In the genomic region with DNA sequence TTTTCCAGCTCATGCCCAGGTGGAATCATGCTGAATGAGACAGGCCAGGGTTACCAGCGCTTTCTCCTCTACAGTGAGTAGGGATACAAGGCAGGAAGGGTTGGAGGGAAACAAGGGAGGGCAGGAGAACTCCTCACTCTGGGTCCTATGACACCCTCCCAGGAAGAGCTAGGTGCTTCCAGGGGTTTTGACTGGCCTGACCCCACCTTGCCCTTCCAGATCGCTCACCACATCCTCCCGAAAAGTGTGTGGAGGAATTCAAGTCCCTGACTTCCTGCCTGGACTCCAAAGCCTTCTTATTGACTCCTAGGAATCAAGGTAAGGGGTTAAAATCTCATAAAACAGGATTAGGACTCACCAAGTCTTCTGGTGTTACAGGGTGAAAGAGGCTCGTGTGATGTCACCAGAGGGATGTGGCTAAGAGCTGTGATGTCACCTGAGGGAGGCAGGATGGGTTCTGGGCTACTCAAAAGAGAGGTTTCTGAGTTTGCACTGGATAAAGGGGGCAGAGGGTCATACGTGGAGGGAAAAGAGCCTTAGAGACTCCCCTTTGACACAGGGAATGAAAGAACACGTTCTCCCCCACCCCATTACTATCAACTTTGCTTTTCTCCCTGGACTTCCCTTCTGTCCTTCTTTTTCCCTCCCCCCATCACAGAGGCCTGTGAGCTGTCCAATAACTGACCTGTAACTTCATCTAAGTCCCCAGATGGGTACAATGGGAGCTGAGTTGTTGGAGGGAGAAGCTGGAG, we compare ENCODE assay signal across 1 cellular context.
A peak's percentile ranks its signal among the peaks of the same experiment; 100 is the strongest.
TF ChIP-seq lines count a peak whose summit lies in the region.

No MANE protein-coding gene starts in this region.

TF ChIP-seq in K562, 482 proteins besides CTCF, POLR2A, EP300 and RAD21 (continues in another document):
- TF ChIP-seq VEZF1 (CRISPR knock-in tag; IDR thresholded peaks at IDR 0.05) = no peak
- TF ChIP-seq, protein P1, sequence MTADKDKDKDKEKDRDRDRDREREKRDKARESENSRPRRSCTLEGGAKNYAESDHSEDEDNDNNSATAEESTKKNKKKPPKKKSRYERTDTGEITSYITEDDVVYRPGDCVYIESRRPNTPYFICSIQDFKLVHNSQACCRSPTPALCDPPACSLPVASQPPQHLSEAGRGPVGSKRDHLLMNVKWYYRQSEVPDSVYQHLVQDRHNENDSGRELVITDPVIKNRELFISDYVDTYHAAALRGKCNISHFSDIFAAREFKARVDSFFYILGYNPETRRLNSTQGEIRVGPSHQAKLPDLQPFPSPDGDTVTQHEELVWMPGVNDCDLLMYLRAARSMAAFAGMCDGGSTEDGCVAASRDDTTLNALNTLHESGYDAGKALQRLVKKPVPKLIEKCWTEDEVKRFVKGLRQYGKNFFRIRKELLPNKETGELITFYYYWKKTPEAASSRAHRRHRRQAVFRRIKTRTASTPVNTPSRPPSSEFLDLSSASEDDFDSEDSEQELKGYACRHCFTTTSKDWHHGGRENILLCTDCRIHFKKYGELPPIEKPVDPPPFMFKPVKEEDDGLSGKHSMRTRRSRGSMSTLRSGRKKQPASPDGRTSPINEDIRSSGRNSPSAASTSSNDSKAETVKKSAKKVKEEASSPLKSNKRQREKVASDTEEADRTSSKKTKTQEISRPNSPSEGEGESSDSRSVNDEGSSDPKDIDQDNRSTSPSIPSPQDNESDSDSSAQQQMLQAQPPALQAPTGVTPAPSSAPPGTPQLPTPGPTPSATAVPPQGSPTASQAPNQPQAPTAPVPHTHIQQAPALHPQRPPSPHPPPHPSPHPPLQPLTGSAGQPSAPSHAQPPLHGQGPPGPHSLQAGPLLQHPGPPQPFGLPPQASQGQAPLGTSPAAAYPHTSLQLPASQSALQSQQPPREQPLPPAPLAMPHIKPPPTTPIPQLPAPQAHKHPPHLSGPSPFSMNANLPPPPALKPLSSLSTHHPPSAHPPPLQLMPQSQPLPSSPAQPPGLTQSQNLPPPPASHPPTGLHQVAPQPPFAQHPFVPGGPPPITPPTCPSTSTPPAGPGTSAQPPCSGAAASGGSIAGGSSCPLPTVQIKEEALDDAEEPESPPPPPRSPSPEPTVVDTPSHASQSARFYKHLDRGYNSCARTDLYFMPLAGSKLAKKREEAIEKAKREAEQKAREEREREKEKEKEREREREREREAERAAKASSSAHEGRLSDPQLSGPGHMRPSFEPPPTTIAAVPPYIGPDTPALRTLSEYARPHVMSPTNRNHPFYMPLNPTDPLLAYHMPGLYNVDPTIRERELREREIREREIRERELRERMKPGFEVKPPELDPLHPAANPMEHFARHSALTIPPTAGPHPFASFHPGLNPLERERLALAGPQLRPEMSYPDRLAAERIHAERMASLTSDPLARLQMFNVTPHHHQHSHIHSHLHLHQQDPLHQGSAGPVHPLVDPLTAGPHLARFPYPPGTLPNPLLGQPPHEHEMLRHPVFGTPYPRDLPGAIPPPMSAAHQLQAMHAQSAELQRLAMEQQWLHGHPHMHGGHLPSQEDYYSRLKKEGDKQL (CRISPR knock-in tag; IDR thresholded peaks at IDR 0.05; ENCODE audit: borderline replicate concordance) = no peak
- 0 out of 2 replicates have a peak, but pooled peaks have one; percentile 43 for TF ChIP-seq PML (IDR thresholded peaks at IDR 0.05; ENCODE audit: low read length)
- 0 out of 2 replicates have a peak, but pooled peaks have one; percentile 12 for TF ChIP-seq THRB (CRISPR knock-in tag; conservative IDR thresholded peaks at IDR 0.05)
- TF ChIP-seq RFX5 (IDR thresholded peaks at IDR 0.05; ENCODE audit: low read depth, low read length) = no peak
- TF ChIP-seq, protein P2, sequence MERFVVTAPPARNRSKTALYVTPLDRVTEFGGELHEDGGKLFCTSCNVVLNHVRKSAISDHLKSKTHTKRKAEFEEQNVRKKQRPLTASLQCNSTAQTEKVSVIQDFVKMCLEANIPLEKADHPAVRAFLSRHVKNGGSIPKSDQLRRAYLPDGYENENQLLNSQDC (CRISPR knock-in tag; IDR thresholded peaks at IDR 0.05) = no peak
- TF ChIP-seq RBM15 (IDR thresholded peaks at IDR 0.05; ENCODE audit: insufficient read depth, low read length) = no peak
- TF ChIP-seq ZNF431 (CRISPR knock-in tag; IDR thresholded peaks at IDR 0.05) = peak; percentile 42; the same call in 1 of the 2 replicates
- TF ChIP-seq ZNF740 (CRISPR knock-in tag; IDR thresholded peaks at IDR 0.05) = 0 out of 2 replicates have a peak, but pooled peaks have one; percentile 43
- no peak for TF ChIP-seq ZNF740 (tag; IDR thresholded peaks at IDR 0.05)
- TF ChIP-seq, protein P3, sequence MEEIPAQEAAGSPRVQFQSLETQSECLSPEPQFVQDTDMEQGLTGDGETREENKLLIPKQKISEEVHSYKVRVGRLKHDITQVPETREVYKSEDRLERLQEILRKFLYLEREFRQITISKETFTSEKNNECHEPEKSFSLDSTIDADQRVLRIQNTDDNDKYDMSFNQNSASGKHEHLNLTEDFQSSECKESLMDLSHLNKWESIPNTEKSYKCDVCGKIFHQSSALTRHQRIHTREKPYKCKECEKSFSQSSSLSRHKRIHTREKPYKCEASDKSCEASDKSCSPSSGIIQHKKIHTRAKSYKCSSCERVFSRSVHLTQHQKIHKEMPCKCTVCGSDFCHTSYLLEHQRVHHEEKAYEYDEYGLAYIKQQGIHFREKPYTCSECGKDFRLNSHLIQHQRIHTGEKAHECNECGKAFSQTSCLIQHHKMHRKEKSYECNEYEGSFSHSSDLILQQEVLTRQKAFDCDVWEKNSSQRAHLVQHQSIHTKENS (CRISPR knock-in tag; IDR thresholded peaks at IDR 0.05) = no peak
- TF ChIP-seq SIN3A (IDR thresholded peaks at IDR 0.05; ENCODE audit: borderline replicate concordance in 2 of 2, control insufficient read depth in 1 of 2, low read depth in 2 of 2, low read length in 2 of 2) = no peak
- no peak for TF ChIP-seq ZNF77 (CRISPR knock-in tag; IDR thresholded peaks at IDR 0.05)
- no peak for TF ChIP-seq MCM7 (IDR thresholded peaks at IDR 0.05)
- no peak for TF ChIP-seq BMI1 (IDR thresholded peaks at IDR 0.05; ENCODE audit: low read length)
- TF ChIP-seq ZKSCAN3 (CRISPR knock-in tag; IDR thresholded peaks at IDR 0.05) = no peak
- no peak for TF ChIP-seq SP2 (IDR thresholded peaks at IDR 0.05; ENCODE audit: extremely low read depth, low read depth, low read length, poor library complexity, severe bottlenecking)
- no peak for TF ChIP-seq HLTF (IDR thresholded peaks at IDR 0.05)
- no peak for TF ChIP-seq OTX1 (CRISPR knock-in tag; IDR thresholded peaks at IDR 0.05)
- peak; percentile 62 for TF ChIP-seq ATF7 (IDR thresholded peaks at IDR 0.05)
- no peak for TF ChIP-seq ZNF644 (tag; IDR thresholded peaks at IDR 0.05; ENCODE audit: low read depth)
- no peak for TF ChIP-seq NFIC (IDR thresholded peaks at IDR 0.05)
- TF ChIP-seq, protein P4, sequence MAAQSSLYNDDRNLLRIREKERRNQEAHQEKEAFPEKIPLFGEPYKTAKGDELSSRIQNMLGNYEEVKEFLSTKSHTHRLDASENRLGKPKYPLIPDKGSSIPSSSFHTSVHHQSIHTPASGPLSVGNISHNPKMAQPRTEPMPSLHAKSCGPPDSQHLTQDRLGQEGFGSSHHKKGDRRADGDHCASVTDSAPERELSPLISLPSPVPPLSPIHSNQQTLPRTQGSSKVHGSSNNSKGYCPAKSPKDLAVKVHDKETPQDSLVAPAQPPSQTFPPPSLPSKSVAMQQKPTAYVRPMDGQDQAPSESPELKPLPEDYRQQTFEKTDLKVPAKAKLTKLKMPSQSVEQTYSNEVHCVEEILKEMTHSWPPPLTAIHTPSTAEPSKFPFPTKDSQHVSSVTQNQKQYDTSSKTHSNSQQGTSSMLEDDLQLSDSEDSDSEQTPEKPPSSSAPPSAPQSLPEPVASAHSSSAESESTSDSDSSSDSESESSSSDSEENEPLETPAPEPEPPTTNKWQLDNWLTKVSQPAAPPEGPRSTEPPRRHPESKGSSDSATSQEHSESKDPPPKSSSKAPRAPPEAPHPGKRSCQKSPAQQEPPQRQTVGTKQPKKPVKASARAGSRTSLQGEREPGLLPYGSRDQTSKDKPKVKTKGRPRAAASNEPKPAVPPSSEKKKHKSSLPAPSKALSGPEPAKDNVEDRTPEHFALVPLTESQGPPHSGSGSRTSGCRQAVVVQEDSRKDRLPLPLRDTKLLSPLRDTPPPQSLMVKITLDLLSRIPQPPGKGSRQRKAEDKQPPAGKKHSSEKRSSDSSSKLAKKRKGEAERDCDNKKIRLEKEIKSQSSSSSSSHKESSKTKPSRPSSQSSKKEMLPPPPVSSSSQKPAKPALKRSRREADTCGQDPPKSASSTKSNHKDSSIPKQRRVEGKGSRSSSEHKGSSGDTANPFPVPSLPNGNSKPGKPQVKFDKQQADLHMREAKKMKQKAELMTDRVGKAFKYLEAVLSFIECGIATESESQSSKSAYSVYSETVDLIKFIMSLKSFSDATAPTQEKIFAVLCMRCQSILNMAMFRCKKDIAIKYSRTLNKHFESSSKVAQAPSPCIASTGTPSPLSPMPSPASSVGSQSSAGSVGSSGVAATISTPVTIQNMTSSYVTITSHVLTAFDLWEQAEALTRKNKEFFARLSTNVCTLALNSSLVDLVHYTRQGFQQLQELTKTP (IDR thresholded peaks at IDR 0.05; ENCODE audit: low read depth in 1 of 2, partially characterized antibody in 2 of 2) = peak in 1 of 2 experiments; percentile 21
- no peak for TF ChIP-seq EP400 (IDR thresholded peaks at IDR 0.05)
- no peak for TF ChIP-seq EHMT2 (IDR thresholded peaks at IDR 0.05)
- TF ChIP-seq STAG1 (CRISPR knock-in tag; IDR thresholded peaks at IDR 0.05; ENCODE audit: borderline replicate concordance) = no peak
- no peak for TF ChIP-seq ATF1 (CRISPR knock-in tag; IDR thresholded peaks at IDR 0.05)
- TF ChIP-seq ATF1 (tag; IDR thresholded peaks at IDR 0.05) = peak; percentile 90
- TF ChIP-seq HMG20B (CRISPR knock-in tag; IDR thresholded peaks at IDR 0.05) = no peak
- TF ChIP-seq RAD51 (IDR thresholded peaks at IDR 0.05; ENCODE audit: borderline replicate concordance, low read depth) = no peak
- TF ChIP-seq, protein P5, sequence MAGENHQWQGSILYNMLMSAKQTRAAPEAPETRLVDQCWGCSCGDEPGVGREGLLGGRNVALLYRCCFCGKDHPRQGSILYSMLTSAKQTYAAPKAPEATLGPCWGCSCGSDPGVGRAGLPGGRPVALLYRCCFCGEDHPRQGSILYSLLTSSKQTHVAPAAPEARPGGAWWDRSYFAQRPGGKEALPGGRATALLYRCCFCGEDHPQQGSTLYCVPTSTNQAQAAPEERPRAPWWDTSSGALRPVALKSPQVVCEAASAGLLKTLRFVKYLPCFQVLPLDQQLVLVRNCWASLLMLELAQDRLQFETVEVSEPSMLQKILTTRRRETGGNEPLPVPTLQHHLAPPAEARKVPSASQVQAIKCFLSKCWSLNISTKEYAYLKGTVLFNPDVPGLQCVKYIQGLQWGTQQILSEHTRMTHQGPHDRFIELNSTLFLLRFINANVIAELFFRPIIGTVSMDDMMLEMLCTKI (IDR thresholded peaks at IDR 0.05; ENCODE audit: partially characterized antibody) = no peak
- TF ChIP-seq, protein P6, sequence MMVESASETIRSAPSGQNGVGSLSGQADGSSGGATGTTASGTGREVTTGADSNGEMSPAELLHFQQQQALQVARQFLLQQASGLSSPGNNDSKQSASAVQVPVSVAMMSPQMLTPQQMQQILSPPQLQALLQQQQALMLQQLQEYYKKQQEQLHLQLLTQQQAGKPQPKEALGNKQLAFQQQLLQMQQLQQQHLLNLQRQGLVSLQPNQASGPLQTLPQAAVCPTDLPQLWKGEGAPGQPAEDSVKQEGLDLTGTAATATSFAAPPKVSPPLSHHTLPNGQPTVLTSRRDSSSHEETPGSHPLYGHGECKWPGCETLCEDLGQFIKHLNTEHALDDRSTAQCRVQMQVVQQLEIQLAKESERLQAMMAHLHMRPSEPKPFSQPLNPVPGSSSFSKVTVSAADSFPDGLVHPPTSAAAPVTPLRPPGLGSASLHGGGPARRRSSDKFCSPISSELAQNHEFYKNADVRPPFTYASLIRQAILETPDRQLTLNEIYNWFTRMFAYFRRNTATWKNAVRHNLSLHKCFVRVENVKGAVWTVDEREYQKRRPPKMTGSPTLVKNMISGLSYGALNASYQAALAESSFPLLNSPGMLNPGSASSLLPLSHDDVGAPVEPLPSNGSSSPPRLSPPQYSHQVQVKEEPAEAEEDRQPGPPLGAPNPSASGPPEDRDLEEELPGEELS (CRISPR knock-in tag; IDR thresholded peaks at IDR 0.05; ENCODE audit: borderline replicate concordance) = peak; percentile 46; the same call in 1 of the 2 replicates
- TF ChIP-seq POLR2H (tag; IDR thresholded peaks at IDR 0.05; ENCODE audit: low read depth) = no peak
- no peak for TF ChIP-seq ZBTB2 (IDR thresholded peaks at IDR 0.05)
- TF ChIP-seq TFAM (CRISPR knock-in tag; conservative IDR thresholded peaks at IDR 0.05) = no peak
